10 cellular contexts compared by ENCODE assay signal in genomic region chr13:79386125-79386822, GRCh38. TPM values are rescaled to one million over a fixed set of nuclear protein-coding genes. Genes with fewer than 3 reads are reported as not detected.
A peak's percentile ranks its signal among the peaks of the same experiment; 100 is the strongest.
DNase-seq lines count a peak whose midpoint lies in the region; ATAC-seq, FAIRE-seq and TF ChIP-seq lines count a peak whose summit lies in the region.
"Had no signal": no experiment of that assay in that cellular context is flagged by ENCODE, and none has a peak within 500 bp of the region (broad histone marks: within the 10 kb centered on the region; RNA-seq: fewer than 3 reads in every experiment).

No MANE protein-coding gene starts in this region.

- POLR2A ChIA-PET in CD4-positive, alpha-beta T cell (lab: Charles Lee): interaction anchor here (1.0 kb wide), 2 partner anchors 20 to 779 kb away, joined by 3 to 4 read pairs; partner anchors contain the start of gene RBM26
- POLR2A ChIA-PET in activated CD8-positive, alpha-beta T cell treated with anti-CD3 and anti-CD28 coated beads for 36 hours (lab: Charles Lee): interaction anchor here (1.0 to 1.2 kb wide), 2 partner anchors 15 to 20 kb away, joined by 3 read pairs; partner anchors contain the start of gene RBM26

- peak; percentile 14 for FAIRE-seq in GM19239 (lab: Jason Lieb, UNC)

- no peaks in the 10 kb centered on the region for H3K27me3 Mint-ChIP-seq in CD4-positive, alpha-beta T cell
- H3K27me3 Mint-ChIP-seq in activated CD8-positive, alpha-beta T cell treated with anti-CD3 and anti-CD28 coated beads for 36 hours: no peaks in the 10 kb centered on the region
- no peaks in the 10 kb centered on the region for H3K27me3 Mint-ChIP-seq in chondrocyte (ENCODE audit: low read depth)

- intact Hi-C loops in CD4-positive, alpha-beta T cell (cut with DNase I, micrococcal nuclease): no loop called here
- intact Hi-C loops in activated CD8-positive, alpha-beta T cell treated with anti-CD3 and anti-CD28 coated beads for 36 hours (cut with micrococcal nuclease): no loop called here

- no peak overlapping the region for H3K27ac ChIP-seq in CD4-positive, alpha-beta T cell (ENCODE audit: low read depth, low read length)

- H3K4me1 Mint-ChIP-seq in CD4-positive, alpha-beta T cell (ENCODE audit: low read depth): peaks cover 87% of the 10 kb centered on the region
- peaks cover 84% of the 10 kb centered on the region for H3K4me1 Mint-ChIP-seq in activated CD8-positive, alpha-beta T cell treated with anti-CD3 and anti-CD28 coated beads for 36 hours (ENCODE audit: low read depth)
- peaks cover 27% of the 10 kb centered on the region for H3K4me1 Mint-ChIP-seq in chondrocyte (ENCODE audit: low read depth)

- no peak for TF ChIP-seq CTCF in CD4-positive, alpha-beta T cell (IDR thresholded peaks at IDR 0.05)
- TF ChIP-seq CTCF in activated CD8-positive, alpha-beta T cell treated with anti-CD3 and anti-CD28 coated beads for 36 hours (IDR thresholded peaks at IDR 0.05): no peak
- TF ChIP-seq CTCF in chondrocyte (IDR thresholded peaks at IDR 0.05): no peak

- H3K36me3 Mint-ChIP-seq in CD4-positive, alpha-beta T cell (ENCODE audit: low read depth): peaks cover 19% of the 10 kb centered on the region
- H3K36me3 Mint-ChIP-seq in activated CD8-positive, alpha-beta T cell treated with anti-CD3 and anti-CD28 coated beads for 36 hours (ENCODE audit: low read depth): peaks cover 14% of the 10 kb centered on the region
- H3K36me3 Mint-ChIP-seq in chondrocyte (ENCODE audit: low read depth): peaks cover 5% of the 10 kb centered on the region

- H3K4me3 Mint-ChIP-seq in CD4-positive, alpha-beta T cell: peak overlapping the region; percentile 42
- H3K4me3 Mint-ChIP-seq in activated CD8-positive, alpha-beta T cell treated with anti-CD3 and anti-CD28 coated beads for 36 hours: peak overlapping the region; percentile 15
- no peak overlapping the region for H3K4me3 Mint-ChIP-seq in chondrocyte (ENCODE audit: unreplicated experiment)

- H3K9me3 Mint-ChIP-seq in CD4-positive, alpha-beta T cell: no peaks in the 10 kb centered on the region
- no peaks in the 10 kb centered on the region for H3K9me3 Mint-ChIP-seq in activated CD8-positive, alpha-beta T cell treated with anti-CD3 and anti-CD28 coated beads for 36 hours
- no peaks in the 10 kb centered on the region for H3K9me3 Mint-ChIP-seq in chondrocyte (ENCODE audit: low read depth)

- ATAC-seq in CD4-positive, alpha-beta T cell (ENCODE audit: poor library complexity): peak; percentile 72
- ATAC-seq in HG03039 (IDR thresholded peaks at IDR 0.05; ENCODE audit: unreplicated experiment) (peak; percentile 10), HG03521 (IDR thresholded peaks at IDR 0.05; ENCODE audit: unreplicated experiment) (no peak)
- ATAC-seq in activated CD8-positive, alpha-beta T cell treated with anti-CD3 and anti-CD28 coated beads for 36 hours: peak; percentile 68

- no peaks in the 10 kb centered on the region for H3K27me3 ChIP-seq in CD4-positive, alpha-beta T cell (ENCODE audit: control insufficient read depth, insufficient read depth, low read length)

- H3K27ac Mint-ChIP-seq in CD4-positive, alpha-beta T cell: peak overlapping the region; percentile 27
- H3K27ac Mint-ChIP-seq in activated CD8-positive, alpha-beta T cell treated with anti-CD3 and anti-CD28 coated beads for 36 hours: peak overlapping the region; percentile 75
- H3K27ac Mint-ChIP-seq in chondrocyte (ENCODE audit: unreplicated experiment): no peak overlapping the region

- no peaks in the 10 kb centered on the region for H3K9me3 ChIP-seq in CD4-positive, alpha-beta T cell (ENCODE audit: control insufficient read depth, low read length)

- CTCF ChIA-PET in CD4-positive, alpha-beta T cell (lab: Charles Lee): interaction anchor here (0.6 to 0.9 kb wide), 2 partner anchors 16 to 20 kb away, joined by 5 read pairs; partner anchors contain the start of gene RBM26
- CTCF ChIA-PET in activated CD8-positive, alpha-beta T cell treated with anti-CD3 and anti-CD28 coated beads for 36 hours (lab: Charles Lee): interaction anchor here (1.3 to 2.2 kb wide), 3 partner anchors 13 to 23 kb away, joined by 3 to 9 read pairs (median 3); partner anchors contain the start of gene RBM26

- no peak for DNase-seq in CD4-positive, alpha-beta T cell
- no peak for DNase-seq in GM19239 (ENCODE audit: insufficient read length, low spot score)
- DNase-seq in activated CD8-positive, alpha-beta T cell treated with anti-CD3 and anti-CD28 coated beads for 36 hours: peak; percentile 45
- DNase-seq in chondrocyte (ENCODE audit: low spot score): no peak
- DNase-seq in NCI-H82 (lab: John Stamatoyannopoulos, UW): no peak
- DNase-seq in dermis blood vessel endothelial cell: no peak
- DNase-seq: hypothalamus, NCI-H1417 treated with DMSO at 0.1 percent for 48 hours had no signal

RNA-seq across cellular contexts. Expression of gene RBM26, which starts 19.8 kb away (rescaled TPM):
- 10 to 100 TPM; 67.3 to 68.0 TPM for total RNA-seq in CD4-positive, alpha-beta T cell
- total RNA-seq in activated CD8-positive, alpha-beta T cell treated with anti-CD3 and anti-CD28 coated beads for 36 hours: 10 to 100 TPM; 57.6 to 61.1 TPM
- total RNA-seq in chondrocyte (29.1 to 37.5 TPM (median 29.6 TPM) in 3 replicates), dermis blood vessel endothelial cell (25.2 and 26.9 TPM in 2 replicates)
